Comparison of ENCODE assay signal across 25 cellular contexts in the genomic region with DNA sequence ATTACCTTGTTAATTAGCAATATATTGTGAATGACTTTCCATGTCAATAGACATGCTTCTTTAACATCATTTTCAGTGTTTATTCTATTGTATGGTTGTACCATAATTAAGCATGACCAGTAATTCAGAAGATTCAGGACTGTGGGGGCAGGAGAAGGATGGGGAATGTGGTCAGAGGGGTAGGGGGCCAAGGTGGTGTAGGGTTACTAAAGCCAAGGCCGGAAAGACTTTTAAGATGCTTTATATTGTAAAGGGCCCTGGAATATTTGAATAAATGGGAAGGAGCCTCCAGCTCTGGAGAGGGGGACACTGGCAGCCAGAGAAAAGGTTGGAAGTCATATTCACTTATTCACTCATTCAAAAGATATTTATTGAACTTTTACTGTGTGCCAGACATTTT.
"Had no signal": no experiment of that assay in that cellular context is flagged by ENCODE, and none has a peak within 500 bp of the region (broad histone marks: within the 10 kb centered on the region; RNA-seq: fewer than 3 reads in every experiment).

No MANE protein-coding gene starts in this region.

- H3K4me1 Mint-ChIP-seq: endodermal cell; naive B cell; stimulated activated naive B cell treated with anti-CD40 and anti-IgM and Interleukin-4, amounts not matched to agents 10 μg/mL and 1 μg/mL and 100 μg/mL, for 72 hours had no signal

- H3K27ac ChIP-seq: colonic mucosa, epithelial cell of prostate, gastrocnemius medialis, pancreas, right lobe of liver, thoracic aorta, transverse colon, upper lobe of right lung, uterus had no signal

- H3K36me3 ChIP-seq: colonic mucosa, gastrocnemius medialis, pancreas, right lobe of liver, thoracic aorta, transverse colon, upper lobe of right lung, uterus had no signal

- H3K27me3 ChIP-seq: colonic mucosa, gastrocnemius medialis, pancreas, right lobe of liver, upper lobe of right lung, uterus had no signal

- H3K4me3 ChIP-seq: colonic mucosa, gastrocnemius medialis, mucosa of descending colon, pancreas, right lobe of liver, thoracic aorta, transverse colon, upper lobe of right lung, uterus had no signal

- H3K9me3 ChIP-seq: colonic mucosa, gastrocnemius medialis, mucosa of descending colon, pancreas, right lobe of liver, thoracic aorta, transverse colon, upper lobe of right lung, uterus had no signal

- H3K9me3 Mint-ChIP-seq: dendritic cell treated with granulocyte-macrophage colony-stimulating factor and Interleukin-4, amounts not matched to agents 40 ng/mL and 50 ng/mL, for 4 days; endodermal cell; mesothelial cell of epicardium; stimulated activated naive CD8-positive, alpha-beta T cell treated with anti-CD3 and anti-CD28 coated beads, Interleukin-15, Interleukin-2, amounts not matched to agents 100 ng/mL and 50 ng/mL, for 24 hours had no signal

- H3K36me3 Mint-ChIP-seq: mesothelial cell of epicardium; naive B cell; stimulated activated naive B cell treated with anti-CD40 and anti-IgM and Interleukin-4, amounts not matched to agents 10 μg/mL and 1 μg/mL and 100 μg/mL, for 72 hours had no signal

- FAIRE-seq: kidney, pancreas, small intestine had no signal

- DNase-seq: colonic mucosa; effector CD8-positive, alpha-beta T cell; endodermal cell; foreskin fibroblast; gastrocnemius medialis; kidney; mesenchymal stem cell; mucosa of descending colon; naive B cell; occipital lobe; pancreas; retina; small intestine; stimulated activated CD4-positive, alpha-beta T cell treated with anti-CD3 and anti-CD28 coated beads, Interleukin-15, amount 100 ng/mL, for 24 hours; stimulated activated CD4-positive, alpha-beta T cell treated with anti-CD3 and anti-CD28 coated beads, Interleukin-2, amount 100 ng/mL, for 48 hours; stimulated activated naive B cell treated with anti-CD40 and anti-IgM and Interleukin-4, amounts not matched to agents 10 μg/mL and 1 μg/mL and 100 μg/mL, for 72 hours; transverse colon; upper lobe of right lung; uterus had no signal

- H3K4me1 ChIP-seq: colonic mucosa, pancreas, right lobe of liver, transverse colon, upper lobe of right lung, uterus had no signal

- H3K27ac Mint-ChIP-seq: dendritic cell treated with granulocyte-macrophage colony-stimulating factor and Interleukin-4, amounts not matched to agents 40 ng/mL and 50 ng/mL, for 4 days; endodermal cell; mesothelial cell of epicardium; naive B cell; stimulated activated naive B cell treated with anti-CD40 and anti-IgM and Interleukin-4, amounts not matched to agents 10 μg/mL and 1 μg/mL and 100 μg/mL, for 72 hours; stimulated activated naive CD8-positive, alpha-beta T cell treated with anti-CD3 and anti-CD28 coated beads, Interleukin-15, Interleukin-2, amounts not matched to agents 100 ng/mL and 50 ng/mL, for 24 hours had no signal

- H3K4me3 Mint-ChIP-seq: dendritic cell treated with granulocyte-macrophage colony-stimulating factor and Interleukin-4, amounts not matched to agents 40 ng/mL and 50 ng/mL, for 4 days; endodermal cell; mesothelial cell of epicardium; naive B cell; stimulated activated naive B cell treated with anti-CD40 and anti-IgM and Interleukin-4, amounts not matched to agents 10 μg/mL and 1 μg/mL and 100 μg/mL, for 72 hours; stimulated activated naive CD8-positive, alpha-beta T cell treated with anti-CD3 and anti-CD28 coated beads, Interleukin-15, Interleukin-2, amounts not matched to agents 100 ng/mL and 50 ng/mL, for 24 hours had no signal
